Comparison of ENCODE assay signal across 9 cellular contexts in genomic region chr21:44868707-44869106, GRCh38. TPM values are rescaled to one million over a fixed set of nuclear protein-coding genes. Genes with fewer than 3 reads are reported as not detected.
DNase-seq lines count a peak whose midpoint lies in the region; ATAC-seq, FAIRE-seq and TF ChIP-seq lines count a peak whose summit lies in the region.
"Had no signal": no experiment of that assay in that cellular context is flagged by ENCODE, and none has a peak within 500 bp of the region (broad histone marks: within the 10 kb centered on the region; RNA-seq: fewer than 3 reads in every experiment).

No MANE protein-coding gene starts in this region.

- H3K9ac ChIP-seq in BLaER1 (no peak overlapping the region), H1 (replicated peaks in 1 of 4; ENCODE audit: extremely low read depth in 1 of 4, low read depth in 3 of 4, low read length in 3 of 4) (no peak overlapping the region)

- no peak for TF ChIP-seq POLR2A in H1 (IDR thresholded peaks at IDR 0.05; ENCODE audit: control extremely low read depth in 1 of 2, low read depth in 2 of 2, low read length in 2 of 2)

- peaks cover 95% of the 10 kb centered on the region for H4K20me1 ChIP-seq in BLaER1
- H4K20me1 ChIP-seq in H1 (replicated peaks in 1 of 2; ENCODE audit: control insufficient read depth in 1 of 2, insufficient read depth in 2 of 2, low read length in 2 of 2) = peaks cover 21 to 51% of the 10 kb centered on the region in 2 experiments
- peaks cover 73% of the 10 kb centered on the region for H4K20me1 ChIP-seq in osteoblast (ENCODE audit: insufficient read depth, low read length)

- POLR2A ChIA-PET in RWPE1 (lab: Yijun Ruan, JAX; ENCODE audit: low non-redundant PET) (no interaction called here), H1 (lab: Charles Lee; ENCODE audit: partially characterized antibody) (no interaction called here)

- H3K56ac ChIP-seq in H1 (replicated peaks; ENCODE audit: insufficient read length, low read depth, low read length) = no peak overlapping the region

- H2BK120ac ChIP-seq in H1 (replicated peaks; ENCODE audit: low read depth, low read length) = no peak overlapping the region

- CTCF ChIA-PET in RWPE1 (lab: Yijun Ruan, JAX) = interaction anchor here (0.5 to 0.9 kb wide), 2 partner anchors 23 to 75 kb away, joined by 5 read pairs; no protein-coding TSS in a partner anchor
- CTCF ChIA-PET in H1 (lab: Charles Lee; ENCODE audit: partially characterized antibody) = no interaction called here

- TF ChIP-seq RAD21 in H1 (IDR thresholded peaks at IDR 0.05 in 1 of 2, conservative IDR thresholded peaks at IDR 0.05 in 1 of 2; ENCODE audit: low read depth in 2 of 2, low read length in 2 of 2) = no peak

- peaks cover 12% of the 10 kb centered on the region for H3K23me2 ChIP-seq in H1 (ENCODE audit: low read depth, low read length)

- no peak overlapping the region for H3K18ac ChIP-seq in H1 (ENCODE audit: extremely low read depth, low read length)

- no peaks in the 10 kb centered on the region; the same call in 1 of the 2 replicates for H3K27me3 ChIP-seq in BLaER1
- H3K27me3 ChIP-seq in H1 (replicated peaks in 1 of 4; ENCODE audit: control insufficient read depth in 3 of 4, extremely low read depth in 1 of 4, insufficient read depth in 3 of 4, low read length in 3 of 4) = no peaks in the 10 kb centered on the region; a peak in 1 of 7 replicates
- no peaks in the 10 kb centered on the region for H3K27me3 ChIP-seq in osteoblast (ENCODE audit: insufficient read depth, low read length)

- no peak overlapping the region for H3K4ac ChIP-seq in H1 (replicated peaks; ENCODE audit: insufficient read length, low read depth, low read length)

- H3K4me2 ChIP-seq in BLaER1 = peak overlapping the region; percentile 67
- H3K4me2 ChIP-seq in H1 (ENCODE audit: insufficient read depth in 1 of 2, low read depth in 2 of 2, low read length in 2 of 2) = no peak overlapping the region
- peak overlapping the region; percentile 98 for H3K4me2 ChIP-seq in osteoblast (ENCODE audit: insufficient read depth, low read length)

- no peak overlapping the region for H3K14ac ChIP-seq in H1 (ENCODE audit: insufficient read length)

- no peak overlapping the region for H2BK20ac ChIP-seq in H1 (ENCODE audit: low read length)

- no peak for DNase-seq in RWPE1 (ENCODE audit: low spot score)
- no peak for DNase-seq in H1 (ENCODE audit: low read depth in 1 of 2, low spot score in 2 of 2)
- peak; percentile 32 for DNase-seq in osteoblast (ENCODE audit: insufficient read length, low spot score, missing footprints)
- DNase-seq in stimulated activated CD4-positive, alpha-beta T cell treated with anti-CD3 and anti-CD28 coated beads, Interleukin-4, amount 100 ng/mL, for 24 hours = no peak
- DNase-seq in NCI-H748 (lab: John Stamatoyannopoulos, UW; ENCODE audit: unreplicated experiment) = no peak
- no peak for DNase-seq in NCI-H2107 treated with DMSO at 0.1 percent for 48 hours (lab: John Stamatoyannopoulos, UW; ENCODE audit: unreplicated experiment)
- DNase-seq: DMS153 had no signal

- no peak overlapping the region for H2BK15ac ChIP-seq in H1 (ENCODE audit: low read length)

- peak overlapping the region; percentile 5; the same call in 1 of the 2 replicates for H2BK5ac ChIP-seq in H1 (ENCODE audit: low read depth, low read length)

- H4K8ac ChIP-seq in H1 (ENCODE audit: extremely low read depth, insufficient read depth, low read length) = no peak overlapping the region; the same call in 1 of the 2 replicates

- no peak for ATAC-seq in HG02798 (IDR thresholded peaks at IDR 0.05; ENCODE audit: poor library complexity, unreplicated experiment)

- no peak overlapping the region for H3K23ac ChIP-seq in H1 (ENCODE audit: insufficient read length)

- H3K79me2 ChIP-seq in H1 (ENCODE audit: control insufficient read depth in 1 of 2, insufficient read depth in 2 of 2, low read length in 2 of 2) (peaks cover 53 to 93% of the 10 kb centered on the region in 2 experiments), osteoblast (ENCODE audit: insufficient read depth, low read length) (peaks cover 89% of the 10 kb centered on the region)

- TF ChIP-seq CTCF in RWPE1 (conservative IDR thresholded peaks at IDR 0.05; ENCODE audit: low read depth) (no peak), H1 (IDR thresholded peaks at IDR 0.05; ENCODE audit: control extremely low read depth in 1 of 3, insufficient read depth in 1 of 3, low read depth in 1 of 3, low read length in 3 of 3) (no peak), osteoblast (IDR thresholded peaks at IDR 0.05; ENCODE audit: extremely low read depth, low read depth, low read length) (no peak)

- no peak overlapping the region for H4K5ac ChIP-seq in H1 (ENCODE audit: insufficient read length, low read depth, low read length)

- no peak overlapping the region for H4K91ac ChIP-seq in H1 (replicated peaks; ENCODE audit: insufficient read length, low read length)

- peaks cover 35% of the 10 kb centered on the region for H3K79me1 ChIP-seq in H1 (ENCODE audit: low read depth, low read length)

- H2BK12ac ChIP-seq in H1 (ENCODE audit: low read depth, low read length) = no peak overlapping the region

- no peak for TF ChIP-seq EP300 in H1 (IDR thresholded peaks at IDR 0.05; ENCODE audit: borderline replicate concordance in 1 of 2, low read depth in 2 of 2, low read length in 2 of 2)

- no peak for FAIRE-seq in H1 (lab: Jason Lieb, UNC)

- H2AFZ ChIP-seq in H1 (ENCODE audit: low read length) = no peak overlapping the region
- H2AFZ ChIP-seq in osteoblast (ENCODE audit: low read length) = no peak overlapping the region

- H2AK5ac ChIP-seq in H1 (ENCODE audit: low read depth, low read length) = no peak overlapping the region

- H3K9me3 ChIP-seq in BLaER1 (no peaks in the 10 kb centered on the region), H1 (ENCODE audit: insufficient read depth in 2 of 2, low read depth in 1 of 2, low read length in 1 of 2) (no peaks in the 10 kb centered on the region), osteoblast (ENCODE audit: low read depth, low read length) (no peaks in the 10 kb centered on the region)

- H3K4me1 ChIP-seq in BLaER1 (peaks cover 83% of the 10 kb centered on the region), H1 (replicated peaks in 1 of 4; ENCODE audit: control insufficient read depth in 3 of 4, insufficient read depth in 4 of 4, low read length in 3 of 4) (peaks cover 6 to 16% (median 13%) of the 10 kb centered on the region in 4 experiments), osteoblast (ENCODE audit: insufficient read depth, low read length) (peaks cover 72% of the 10 kb centered on the region)

- H3K36me3 ChIP-seq in BLaER1 (peaks cover 42% of the 10 kb centered on the region), H1 (ENCODE audit: control insufficient read depth in 2 of 4, insufficient read depth in 4 of 4, low read length in 3 of 4) (peaks cover 5 to 8% (median 6%) of the 10 kb centered on the region in 4 experiments; a peak in 7 of 8 replicates), osteoblast (ENCODE audit: insufficient read depth, low read length) (peaks cover 31% of the 10 kb centered on the region)

- H3K4me3 ChIP-seq in BLaER1 = no peak overlapping the region
- H3K4me3 ChIP-seq in H1 (ENCODE audit: extremely low read depth in 1 of 4, insufficient read depth in 2 of 4, low read depth in 3 of 4, low read length in 4 of 4) = no peak overlapping the region
- no peak overlapping the region for H3K4me3 ChIP-seq in osteoblast (ENCODE audit: insufficient read depth, low read length)

- H3K27ac ChIP-seq in BLaER1 = no peak overlapping the region
- H3K27ac ChIP-seq in RWPE1 = peak overlapping the region; percentile 97
- no peak overlapping the region for H3K27ac ChIP-seq in H1 (ENCODE audit: low read depth, low read length)
- H3K27ac ChIP-seq in osteoblast (ENCODE audit: low read depth, low read length) = peak overlapping the region; percentile 93

- WGBS in H1 (ENCODE audit: extremely low coverage in 1 of 2, insufficient coverage in 1 of 2, insufficient read length in 1 of 2, insufficient replicate concordance in 2 of 2, low coverage in 1 of 2, low lambda C conversion rate in 2 of 2, missing lambda C conversion rate in 1 of 2), 2 experiments = 91% methylated on average over 7 of the region's 7 CpGs; no CpG with 5 or more reads in 1 of the 2 experiments

TF ChIP-seq in H1, 55 proteins besides CTCF, POLR2A, EP300 and RAD21 (continues in another document):
- TF ChIP-seq CREB1 (IDR thresholded peaks at IDR 0.05) (no peak), SIX5 (IDR thresholded peaks at IDR 0.05; ENCODE audit: low read depth, low read length) (no peak)

RNA-seq across cellular contexts. Expression of gene PTTG1IP, which starts 4.8 kb away (rescaled TPM):
- 124 and 130 TPM in 2 replicates for total RNA-seq in H1 (2021; fragmentation: NEBNext Ultra II Directional; extraction: Animal tissue kit (Norgen Biotek cat#: 25700))
- polyA plus RNA-seq in H1 (2011; rRNA removed) = 88.9 and 90.8 TPM in 2 replicates
- polyA plus RNA-seq in H1 (2011; cell fraction: cytosol; rRNA removed) = 98.5 TPM
- 76.0 TPM for polyA plus RNA-seq in H1 (2011; cell fraction: nucleus; rRNA removed)
- polyA plus RNA-seq in H1 (2012, experiment 1 of 2) = 76.4 to 95.3 TPM (median 87.0 TPM) in 4 replicates
- 117 TPM for polyA plus RNA-seq in H1 (2012, experiment 2 of 2)
- 140 TPM for polyA plus RNA-seq in H1 (2013, experiment 1 of 2)
- 172 TPM for polyA plus RNA-seq in H1 (2013, experiment 2 of 2)
- polyA minus RNA-seq in H1 (2011; rRNA and poly(A)+ RNA removed) = 63.7 and 69.2 TPM in 2 replicates
- polyA minus RNA-seq in H1 (2011; cell fraction: cytosol; rRNA and poly(A)+ RNA removed) = 110 TPM
- 39.1 TPM for polyA minus RNA-seq in H1 (2011; cell fraction: nucleus; rRNA and poly(A)+ RNA removed)
- total RNA-seq in osteoblast = 413 and 480 TPM in 2 replicates

RNA-seq across cellular contexts. Expression of gene SUMO3, which starts 50.8 kb away (rescaled TPM):
- 95.0 and 96.8 TPM in 2 replicates for total RNA-seq in H1 (2021; fragmentation: NEBNext Ultra II Directional; extraction: Animal tissue kit (Norgen Biotek cat#: 25700))
- 97.8 and 101 TPM in 2 replicates for polyA plus RNA-seq in H1 (2011; rRNA removed)
- polyA plus RNA-seq in H1 (2011; cell fraction: cytosol; rRNA removed) = 105 TPM
- polyA plus RNA-seq in H1 (2011; cell fraction: nucleus; rRNA removed) = 35.1 TPM
- 88.6 to 98.6 TPM (median 95.5 TPM) in 4 replicates for polyA plus RNA-seq in H1 (2012, experiment 1 of 2)
- 117 TPM for polyA plus RNA-seq in H1 (2012, experiment 2 of 2)
- 98.6 TPM for polyA plus RNA-seq in H1 (2013, experiment 1 of 2)
- 104 TPM for polyA plus RNA-seq in H1 (2013, experiment 2 of 2)
- polyA minus RNA-seq in H1 (2011; rRNA and poly(A)+ RNA removed) = 47.9 and 48.2 TPM in 2 replicates
- polyA minus RNA-seq in H1 (2011; cell fraction: cytosol; rRNA and poly(A)+ RNA removed) = 49.1 TPM
- polyA minus RNA-seq in H1 (2011; cell fraction: nucleus; rRNA and poly(A)+ RNA removed) = 39.7 TPM
- 80.7 and 82.8 TPM in 2 replicates for total RNA-seq in osteoblast

RNA-seq across cellular contexts. Expression of gene ITGB2, which starts 52.0 kb away (rescaled TPM):
- 0.24 and 0.36 TPM in 2 replicates for total RNA-seq in H1 (2021; fragmentation: NEBNext Ultra II Directional; extraction: Animal tissue kit (Norgen Biotek cat#: 25700))
- polyA plus RNA-seq in H1 (2011; rRNA removed) = 0.63 and 0.89 TPM in 2 replicates
- 0.76 TPM for polyA plus RNA-seq in H1 (2011; cell fraction: cytosol; rRNA removed)
- polyA plus RNA-seq in H1 (2011; cell fraction: nucleus; rRNA removed) = 1.6 TPM
- 0.40 to 0.58 TPM (median 0.48 TPM) in 4 replicates for polyA plus RNA-seq in H1 (2012, experiment 1 of 2)
- polyA plus RNA-seq in H1 (2012, experiment 2 of 2) = 0.49 TPM
- 0.26 TPM for polyA plus RNA-seq in H1 (2013, experiment 1 of 2)
- polyA plus RNA-seq in H1 (2013, experiment 2 of 2) = 0.52 TPM
- 0.25 and 0.27 TPM in 2 replicates for polyA minus RNA-seq in H1 (2011; rRNA and poly(A)+ RNA removed)
- polyA minus RNA-seq in H1 (2011; cell fraction: cytosol; rRNA and poly(A)+ RNA removed) = not detected
- 0.70 TPM for polyA minus RNA-seq in H1 (2011; cell fraction: nucleus; rRNA and poly(A)+ RNA removed)
- total RNA-seq in osteoblast = 13.3 and 15.2 TPM in 2 replicates

Comparison
In these comparisons a context has a peak if more than half of its experiments do, and no peak if none do; other contexts are left out.
1. H3K27ac ChIP-seq: peak in RWPE1 (single experiment) and osteoblast (single experiment); none in BLaER1 (single experiment) and H1 (single experiment).
2. H3K4me2 ChIP-seq: peak in BLaER1 (single experiment) and osteoblast (single experiment); none in H1 (0 of 2).
3. RNA of gene ITGB2, which starts 52.0 kb away (total RNA-seq): 13.3 to 15.2 TPM in osteoblast; 0.24 to 0.36 TPM in H1; every median in the first group is over 10 times any median in the second.